Comparison of ENCODE assay signal across 13 cellular contexts in genomic region chr12:70853326-70853725, GRCh38.
A peak's percentile ranks its signal among the peaks of the same experiment; 100 is the strongest.
DNase-seq lines count a peak whose midpoint lies in the region; ATAC-seq, FAIRE-seq and TF ChIP-seq lines count a peak whose summit lies in the region.
"Had no signal": no experiment of that assay in that cellular context is flagged by ENCODE, and none has a peak within 500 bp of the region (broad histone marks: within the 10 kb centered on the region; RNA-seq: fewer than 3 reads in every experiment).

No MANE protein-coding gene starts in this region.

- FAIRE-seq in bronchial epithelial cell (lab: Jason Lieb, UNC) = no peak
- FAIRE-seq: GM19239, H54 had no signal

- H3K27ac Mint-ChIP-seq in activated CD4-positive, alpha-beta memory T cell treated with anti-CD3 and anti-CD28 coated beads for 36 hours = no peak overlapping the region
- H3K27ac Mint-ChIP-seq: activated T-cell treated with anti-CD3 and anti-CD28 coated beads, Interleukin-2, amount 50 U/mL, for 24 hours had no signal

- no peaks in the 10 kb centered on the region for H3K27me3 Mint-ChIP-seq in activated CD4-positive, alpha-beta memory T cell treated with anti-CD3 and anti-CD28 coated beads for 36 hours
- H3K27me3 Mint-ChIP-seq: activated T-cell treated with anti-CD3 and anti-CD28 coated beads, Interleukin-2, amount 50 U/mL, for 24 hours had no signal

- no peaks in the 10 kb centered on the region for H3K27me3 ChIP-seq in bronchial epithelial cell (ENCODE audit: control insufficient read depth, insufficient read depth, low read length)
- no peaks in the 10 kb centered on the region for H3K27me3 ChIP-seq in upper lobe of left lung

- peak; percentile 85 for ATAC-seq in left lobe of liver
- ATAC-seq in upper lobe of left lung (ENCODE audit: low FRiP score in 2 of 2) = peak; percentile 30 to 84
- ATAC-seq in HG02678 (IDR thresholded peaks at IDR 0.05; ENCODE audit: unreplicated experiment) = no peak

- H3K4me3 Mint-ChIP-seq in activated CD4-positive, alpha-beta memory T cell treated with anti-CD3 and anti-CD28 coated beads for 36 hours = no peak overlapping the region
- H3K4me3 Mint-ChIP-seq: activated T-cell treated with anti-CD3 and anti-CD28 coated beads, Interleukin-2, amount 50 U/mL, for 24 hours had no signal

- DNase-seq in LHCN-M2 (ENCODE audit: low read depth) = peak; percentile 95
- DNase-seq in bronchial epithelial cell (ENCODE audit: low read depth) = peak; percentile 12
- DNase-seq in left lobe of liver (ENCODE audit: low spot score) = peak; percentile 54
- peak in 1 of 2 donors; percentile 32 for DNase-seq in upper lobe of left lung
- no peak for DNase-seq in activated CD4-positive, alpha-beta memory T cell treated with anti-CD3 and anti-CD28 coated beads for 36 hours
- DNase-seq in iPS-NIHi11 (ENCODE audit: low spot score) = no peak
- DNase-seq: activated T-cell treated with anti-CD3 and anti-CD28 coated beads, Interleukin-2, amount 50 U/mL, for 24 hours; Calu3; NCI-H1930; NCI-H774 had no signal

- TF ChIP-seq CTCF in bronchial epithelial cell (IDR thresholded peaks at IDR 0.05; ENCODE audit: insufficient read depth, low read length, severe bottlenecking) (no peak), upper lobe of left lung (IDR thresholded peaks at IDR 0.05) (no peak)

- H3K4me3 ChIP-seq in bronchial epithelial cell (ENCODE audit: low read depth, low read length) (no peak overlapping the region), upper lobe of left lung (no peak overlapping the region)

- H3K9me3 ChIP-seq in upper lobe of left lung = no peaks in the 10 kb centered on the region

- no peaks in the 10 kb centered on the region for H3K4me1 Mint-ChIP-seq in activated CD4-positive, alpha-beta memory T cell treated with anti-CD3 and anti-CD28 coated beads for 36 hours (ENCODE audit: low read depth)

- TF ChIP-seq POLR2A in upper lobe of left lung (IDR thresholded peaks at IDR 0.05) = no peak

- H3K36me3 ChIP-seq in bronchial epithelial cell (ENCODE audit: control insufficient read depth, insufficient read depth, low read length) = no peaks in the 10 kb centered on the region
- no peaks in the 10 kb centered on the region for H3K36me3 ChIP-seq in upper lobe of left lung

- H3K9me3 Mint-ChIP-seq in activated CD4-positive, alpha-beta memory T cell treated with anti-CD3 and anti-CD28 coated beads for 36 hours = no peaks in the 10 kb centered on the region
- H3K9me3 Mint-ChIP-seq: activated T-cell treated with anti-CD3 and anti-CD28 coated beads, Interleukin-2, amount 50 U/mL, for 24 hours had no signal

- POLR2A ChIA-PET in activated CD4-positive, alpha-beta memory T cell treated with anti-CD3 and anti-CD28 coated beads for 36 hours (lab: Charles Lee) = no interaction called here

- intact Hi-C loops in activated CD4-positive, alpha-beta memory T cell treated with anti-CD3 and anti-CD28 coated beads for 36 hours (cut with micrococcal nuclease) = no loop called here

- WGBS in upper lobe of left lung, 2 donors = 43 to 52% methylated on average over 3 of the region's 3 CpGs

- CTCF ChIA-PET in activated CD4-positive, alpha-beta memory T cell treated with anti-CD3 and anti-CD28 coated beads for 36 hours (lab: Charles Lee) = interaction anchor here (0.7 kb wide), 1 partner anchor 305 kb away, joined by 3 read pairs; no protein-coding TSS in a partner anchor

- no peaks in the 10 kb centered on the region for H3K36me3 Mint-ChIP-seq in activated CD4-positive, alpha-beta memory T cell treated with anti-CD3 and anti-CD28 coated beads for 36 hours

- no peak overlapping the region for H3K27ac ChIP-seq in upper lobe of left lung

- peaks cover 0 to 35% (median 4%) of the 10 kb centered on the region in 4 donors for H3K4me1 ChIP-seq in upper lobe of left lung

- peak in 1 of 4 donors; percentile 39 for TF ChIP-seq EP300 in upper lobe of left lung (IDR thresholded peaks at IDR 0.05)

Comparison
In these comparisons a context has a peak if more than half of its experiments do, and no peak if none do; other contexts are left out.
1. DNase-seq: peak in LHCN-M2 (single experiment), bronchial epithelial cell (single experiment) and left lobe of liver (single experiment); none in activated CD4-positive, alpha-beta memory T cell treated with anti-CD3 and anti-CD28 coated beads for 36 hours (single experiment) and iPS-NIHi11 (single experiment).